ENCODE assay signal across 12 cellular contexts in the genomic region with DNA sequence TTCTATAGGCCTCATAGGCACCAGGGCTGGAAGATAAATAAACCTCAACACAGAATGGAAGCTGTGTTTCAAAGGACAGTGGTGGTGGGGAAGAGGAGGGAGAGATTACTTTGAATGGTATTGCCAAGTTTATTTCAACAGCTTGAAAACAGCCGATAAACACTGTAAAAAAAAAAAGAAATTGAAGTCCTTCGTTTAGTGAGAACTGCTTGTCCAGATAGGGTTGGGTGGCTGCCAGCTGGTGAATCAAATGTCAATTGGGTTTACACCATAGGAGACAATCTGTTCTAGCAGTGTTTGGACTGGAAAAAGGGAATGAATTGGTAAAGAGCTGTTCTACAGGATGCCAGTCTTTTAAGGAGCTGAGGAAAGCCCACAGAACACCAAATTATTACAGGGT.
DNase-seq lines count a peak whose midpoint lies in the region; ATAC-seq and TF ChIP-seq lines count a peak whose summit lies in the region.
"Had no signal": no experiment of that assay in that cellular context is flagged by ENCODE, and none has a peak within 500 bp of the region (broad histone marks: within the 10 kb centered on the region; RNA-seq: fewer than 3 reads in every experiment).

No MANE protein-coding gene starts in this region.

- no peak overlapping the region for H3K27ac ChIP-seq in brain microvascular endothelial cell
- no peak overlapping the region for H3K27ac ChIP-seq in mesenchymal stem cell (ENCODE audit: low read length, poor library complexity, severe bottlenecking)
- H3K27ac ChIP-seq: C4-2B had no signal

- no peak overlapping the region for H4K8ac ChIP-seq in mesenchymal stem cell (ENCODE audit: low read length)

- no peak overlapping the region for H3K4me2 ChIP-seq in mesenchymal stem cell (ENCODE audit: low read length, poor library complexity, severe bottlenecking)

- no peak for TF ChIP-seq CTCF in brain microvascular endothelial cell (IDR thresholded peaks at IDR 0.05; ENCODE audit: low read depth, low read length, missing control alignments)

- no peak overlapping the region for H2AFZ ChIP-seq in mesenchymal stem cell (ENCODE audit: low read depth, low read length)

- H3K23ac ChIP-seq in mesenchymal stem cell (ENCODE audit: low read length in 2 of 2), result no peak overlapping the region

- H2BK15ac ChIP-seq in mesenchymal stem cell (ENCODE audit: low read depth, poor library complexity, severe bottlenecking), result no peak overlapping the region

- H3K18ac ChIP-seq in mesenchymal stem cell (ENCODE audit: low read depth in 1 of 2, low read length in 2 of 2), result no peak overlapping the region

- H3K36me3 ChIP-seq in brain microvascular endothelial cell (replicated peaks), result no peaks in the 10 kb centered on the region
- H3K36me3 ChIP-seq in mesenchymal stem cell (ENCODE audit: control insufficient read depth in 1 of 2, insufficient read depth in 2 of 2, low read depth in 1 of 2, low read length in 2 of 2), result no peaks in the 10 kb centered on the region

- H3K4me1 ChIP-seq in mesenchymal stem cell (ENCODE audit: control insufficient read depth, insufficient read depth, low read depth, low read length), result no peaks in the 10 kb centered on the region

- no peak overlapping the region for H3K27ac Mint-ChIP-seq in effector memory CD8-positive, alpha-beta T cell
- H3K27ac Mint-ChIP-seq: activated naive CD8-positive, alpha-beta T cell treated with anti-CD3 and anti-CD28 coated beads for 36 hours had no signal

- no peak overlapping the region for H2BK5ac ChIP-seq in mesenchymal stem cell (ENCODE audit: low read depth, low read length, poor library complexity, severe bottlenecking)

- H3K79me1 ChIP-seq in mesenchymal stem cell (replicated peaks; ENCODE audit: low read length, poor library complexity, severe bottlenecking), result no peaks in the 10 kb centered on the region

- in situ Hi-C loops in brain microvascular endothelial cell (cut with HindIII; ENCODE audit: low pct_ligation_motif_present, low sequenced_read_pairs), result no loop called here

- 43% methylated on average over 2 of the region's 2 CpGs for WGBS in mesenchymal stem cell

- H3K4me3 ChIP-seq in brain microvascular endothelial cell (ENCODE audit: low read depth, low read length) (no peak overlapping the region), mesenchymal stem cell (ENCODE audit: insufficient read depth in 1 of 2, low read depth in 1 of 2, low read length in 2 of 2) (no peak overlapping the region)

- no peak overlapping the region for H3K9ac ChIP-seq in mesenchymal stem cell (ENCODE audit: low read length)

- no peaks in the 10 kb centered on the region for H3K4me1 Mint-ChIP-seq in effector memory CD8-positive, alpha-beta T cell (ENCODE audit: low read depth in 2 of 2)
- H3K4me1 Mint-ChIP-seq: activated naive CD8-positive, alpha-beta T cell treated with anti-CD3 and anti-CD28 coated beads for 36 hours had no signal

- no peak overlapping the region for H3K14ac ChIP-seq in mesenchymal stem cell (ENCODE audit: low read length in 2 of 2)

- DNase-seq in DMS 273 (lab: John Stamatoyannopoulos, UW; ENCODE audit: unreplicated experiment) (peak; percentile 93), NCI-H1092 (lab: John Stamatoyannopoulos, UW) (peak; percentile 38), brain microvascular endothelial cell (peak; percentile 54), mesenchymal stem cell (peak; percentile 65), RPMI8226 (no peak)
- DNase-seq in activated naive CD4-positive, alpha-beta T cell treated with anti-CD3 and anti-CD28 coated beads, Interleukin-2, amount 50 U/mL, for 16 hours, result no peak
- DNase-seq in effector memory CD8-positive, alpha-beta T cell, result no peak
- DNase-seq: activated naive CD8-positive, alpha-beta T cell treated with anti-CD3 and anti-CD28 coated beads for 36 hours; erythroblast; NCI-H526 treated with DMSO at 0.1 percent for 48 hours had no signal

- ATAC-seq in HG02623 (IDR thresholded peaks at IDR 0.05; ENCODE audit: unreplicated experiment), result no peak
- no peak for ATAC-seq in effector memory CD8-positive, alpha-beta T cell (replicated peaks)

- H3K4ac ChIP-seq in mesenchymal stem cell (ENCODE audit: low read depth in 1 of 2, low read length in 2 of 2), result no peak overlapping the region

- no peak overlapping the region for H2BK120ac ChIP-seq in mesenchymal stem cell (ENCODE audit: low read depth, low read length)

- H2BK12ac ChIP-seq in mesenchymal stem cell (ENCODE audit: low read length in 2 of 2), result no peak overlapping the region

- H3K9me3 Mint-ChIP-seq in effector memory CD8-positive, alpha-beta T cell, result no peaks in the 10 kb centered on the region
- H3K9me3 Mint-ChIP-seq: activated naive CD8-positive, alpha-beta T cell treated with anti-CD3 and anti-CD28 coated beads for 36 hours had no signal

- no peak overlapping the region for H3K4me3 Mint-ChIP-seq in effector memory CD8-positive, alpha-beta T cell
- H3K4me3 Mint-ChIP-seq: activated naive CD8-positive, alpha-beta T cell treated with anti-CD3 and anti-CD28 coated beads for 36 hours had no signal

- no peaks in the 10 kb centered on the region for H3K9me3 ChIP-seq in mesenchymal stem cell (ENCODE audit: control insufficient read depth, low read length)

- H2AK5ac ChIP-seq in mesenchymal stem cell (ENCODE audit: low read length, severe bottlenecking), result no peak overlapping the region

- H3K36me3 Mint-ChIP-seq in effector memory CD8-positive, alpha-beta T cell (ENCODE audit: insufficient read depth), result no peaks in the 10 kb centered on the region
- H3K36me3 Mint-ChIP-seq: activated naive CD8-positive, alpha-beta T cell treated with anti-CD3 and anti-CD28 coated beads for 36 hours had no signal

- no peak overlapping the region for H4K91ac ChIP-seq in mesenchymal stem cell (ENCODE audit: low read length)

- H3K27me3 Mint-ChIP-seq in effector memory CD8-positive, alpha-beta T cell, result peaks cover 0 to 15% of the 10 kb centered on the region in 2 donors

- H3K27me3 ChIP-seq in brain microvascular endothelial cell (replicated peaks) (no peaks in the 10 kb centered on the region), mesenchymal stem cell (ENCODE audit: control insufficient read depth in 1 of 2, insufficient read depth in 1 of 2, low read length in 2 of 2) (no peaks in the 10 kb centered on the region)

Comparison
In these comparisons a context has a peak if more than half of its experiments do, and no peak if none do; other contexts are left out.
1. DNase-seq: peak in DMS 273 (single experiment), NCI-H1092 (single experiment), brain microvascular endothelial cell (single experiment) and mesenchymal stem cell (single experiment); none in activated naive CD4-positive, alpha-beta T cell treated with anti-CD3 and anti-CD28 coated beads, Interleukin-2, amount 50 U/mL, for 16 hours (single experiment), effector memory CD8-positive, alpha-beta T cell (0 of 3) and RPMI8226 (single experiment).